8 cellular contexts compared by ENCODE assay signal in the genomic region with DNA sequence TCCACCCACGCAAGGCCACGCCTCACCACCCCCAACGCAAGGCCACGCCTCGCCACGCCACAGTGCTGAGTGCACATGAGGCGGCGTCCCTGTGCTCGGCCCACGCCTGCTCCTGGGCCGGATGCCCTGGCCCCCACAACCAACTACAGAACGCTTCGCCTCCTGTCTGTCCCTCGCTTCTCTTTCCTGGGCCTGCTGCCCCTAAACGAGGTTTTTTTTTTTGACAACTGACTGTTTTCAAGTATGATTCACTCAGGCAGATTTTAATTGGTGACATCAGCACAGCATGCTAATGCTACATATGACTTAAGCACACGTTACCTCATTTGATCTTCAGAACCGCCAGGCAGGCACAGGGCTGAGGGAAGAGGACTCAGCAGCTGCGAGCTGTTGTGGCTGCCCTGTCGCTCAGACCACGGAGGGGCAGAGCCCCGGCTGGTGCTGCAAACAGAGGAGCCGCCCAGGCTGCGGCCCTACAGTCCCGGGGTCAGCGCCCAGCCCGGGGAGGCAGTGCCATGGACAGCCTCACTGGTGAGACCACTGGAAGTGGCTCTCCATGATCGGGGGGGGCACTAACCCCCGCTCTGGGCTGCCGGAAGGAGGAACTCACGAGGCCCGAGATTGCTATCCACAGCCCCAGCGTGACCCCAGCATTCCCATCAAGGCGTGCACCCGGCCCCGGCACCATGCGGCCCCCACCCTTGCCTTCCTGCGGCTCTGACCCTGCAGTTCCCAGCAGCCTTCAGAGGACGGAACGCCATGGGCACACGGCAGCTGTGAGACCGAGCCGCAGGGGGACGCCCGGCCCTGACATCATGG.
DNase-seq lines count a peak whose midpoint lies in the region; ATAC-seq and TF ChIP-seq lines count a peak whose summit lies in the region.

No MANE protein-coding gene starts in this region.

- peaks cover 8% of the 10 kb centered on the region for H3K9me3 ChIP-seq in A673 (ENCODE audit: low read depth, low read length, poor library complexity, severe bottlenecking)
- H3K9me3 ChIP-seq in hepatocyte (ENCODE audit: low read depth), result no peaks in the 10 kb centered on the region

- H3K27ac ChIP-seq in A673 (ENCODE audit: low read depth, low read length, poor library complexity, severe bottlenecking) (peak overlapping the region; percentile 73), hepatocyte (peak overlapping the region; percentile 88)

- no peak overlapping the region for H2AFZ ChIP-seq in hepatocyte

- H4K20me1 ChIP-seq in hepatocyte (ENCODE audit: insufficient read depth, poor library complexity, severe bottlenecking), result no peaks in the 10 kb centered on the region

- POLR2A ChIA-PET in A673 (lab: Charles Lee; ENCODE audit: low non-redundant PET), result no interaction called here

- CTCF ChIA-PET in A673 (lab: Charles Lee), result no interaction called here

- H3K27me3 ChIP-seq in A673 (replicated peaks; ENCODE audit: insufficient read depth, low read depth, low read length, poor library complexity) (no peaks in the 10 kb centered on the region), hepatocyte (no peaks in the 10 kb centered on the region)

- intact Hi-C loops in A673 (cut with micrococcal nuclease; ENCODE audit: unreplicated experiment), result no loop called here

- H3K9me2 ChIP-seq in hepatocyte (replicated peaks; ENCODE audit: insufficient read depth), result no peaks in the 10 kb centered on the region

- TF ChIP-seq CTCF in A673 (conservative IDR thresholded peaks at IDR 0.05; ENCODE audit: low read depth, low read length) (no peak), hepatocyte (IDR thresholded peaks at IDR 0.05; ENCODE audit: poor library complexity) (no peak)

- no peaks in the 10 kb centered on the region for H3K79me2 ChIP-seq in hepatocyte

- DNase-seq in A673 (ENCODE audit: low spot score) (peak; percentile 67), M059J (ENCODE audit: low read depth) (peak; percentile 36), hepatocyte (ENCODE audit: low spot score) (peak; percentile 42), 8988T (no peak)
- DNase-seq in activated naive CD4-positive, alpha-beta T cell treated with anti-CD3 and anti-CD28 coated beads, Interleukin-2, amount 50 U/mL, for 16 hours, result peak; percentile 46
- DNase-seq in stimulated activated CD4-positive, alpha-beta T cell treated with anti-CD3 and anti-CD28 coated beads, Interleukin-4, amount 100 ng/mL, for 24 hours, result peak; percentile 19

- no peak overlapping the region for H3K4me2 ChIP-seq in hepatocyte

- no peak overlapping the region for H3K4me3 ChIP-seq in A673 (ENCODE audit: low read depth, low read length, poor library complexity, severe bottlenecking)
- no peak overlapping the region for H3K4me3 ChIP-seq in hepatocyte

- ATAC-seq in GM19324 (IDR thresholded peaks at IDR 0.05; ENCODE audit: low FRiP score, unreplicated experiment) (peak; percentile 52), GM18520 (IDR thresholded peaks at IDR 0.05; ENCODE audit: unreplicated experiment) (no peak)

- BruUV-seq in A673 (replicated peaks; lab: Mats Ljungman, UMichigan), result no TSS peak

- WGBS in hepatocyte (ENCODE audit: low lambda C conversion rate, missing lambda C conversion rate), result 90% methylated on average over 41 of the region's 44 CpGs

- peaks cover 18% of the 10 kb centered on the region for H3K4me1 ChIP-seq in A673 (ENCODE audit: insufficient read depth, low read length, poor library complexity, severe bottlenecking)
- H3K4me1 ChIP-seq in hepatocyte (ENCODE audit: insufficient read depth), result peaks cover 17% of the 10 kb centered on the region

- H3K36me3 ChIP-seq in A673 (ENCODE audit: insufficient read depth, low read length, poor library complexity, severe bottlenecking) (no peaks in the 10 kb centered on the region), hepatocyte (replicated peaks; ENCODE audit: insufficient read depth, low read depth) (no peaks in the 10 kb centered on the region)
